1 cellular context compared by ENCODE assay signal in genomic region chr9:133448487-133448972, GRCh38.
TF ChIP-seq lines count a peak whose summit lies in the region.

No MANE protein-coding gene starts in this region.

TF ChIP-seq in HepG2, 621 proteins besides CTCF, POLR2A, EP300 and RAD21 (continued from another document and continues in another):
- no peak for TF ChIP-seq ZNF460 (CRISPR knock-in tag; IDR thresholded peaks at IDR 0.05; ENCODE audit: borderline replicate concordance)
- no peak for TF ChIP-seq ZNF703 (CRISPR knock-in tag; IDR thresholded peaks at IDR 0.05; ENCODE audit: borderline replicate concordance)
- TF ChIP-seq TMF1 (CRISPR knock-in tag; IDR thresholded peaks at IDR 0.05; ENCODE audit: low read depth) = no peak
- TF ChIP-seq SIN3B (IDR thresholded peaks at IDR 0.05; ENCODE audit: low read length) = no peak
- no peak for TF ChIP-seq SP2 (CRISPR knock-in tag; IDR thresholded peaks at IDR 0.05)
- TF ChIP-seq ZNF784 (CRISPR knock-in tag; IDR thresholded peaks at IDR 0.05; ENCODE audit: borderline replicate concordance) = no peak
- TF ChIP-seq, protein P1, sequence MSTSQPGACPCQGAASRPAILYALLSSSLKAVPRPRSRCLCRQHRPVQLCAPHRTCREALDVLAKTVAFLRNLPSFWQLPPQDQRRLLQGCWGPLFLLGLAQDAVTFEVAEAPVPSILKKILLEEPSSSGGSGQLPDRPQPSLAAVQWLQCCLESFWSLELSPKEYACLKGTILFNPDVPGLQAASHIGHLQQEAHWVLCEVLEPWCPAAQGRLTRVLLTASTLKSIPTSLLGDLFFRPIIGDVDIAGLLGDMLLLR (CRISPR knock-in tag; IDR thresholded peaks at IDR 0.05) = no peak
- TF ChIP-seq ZNF44 (CRISPR knock-in tag; IDR thresholded peaks at IDR 0.05) = no peak
- no peak for TF ChIP-seq HOMEZ (CRISPR knock-in tag; IDR thresholded peaks at IDR 0.05; ENCODE audit: low read depth)
- TF ChIP-seq TEAD2 (CRISPR knock-in tag; IDR thresholded peaks at IDR 0.05) = no peak
- no peak for TF ChIP-seq REXO4 (CRISPR knock-in tag; IDR thresholded peaks at IDR 0.05; ENCODE audit: borderline replicate concordance)
- no peak for TF ChIP-seq ZNF12 (CRISPR knock-in tag; IDR thresholded peaks at IDR 0.05)
- no peak for TF ChIP-seq MBD4 (IDR thresholded peaks at IDR 0.05; ENCODE audit: borderline replicate concordance, low read length)
- TF ChIP-seq ZKSCAN1 (IDR thresholded peaks at IDR 0.05; ENCODE audit: low read length) = no peak
- TF ChIP-seq ZKSCAN8 (CRISPR knock-in tag; IDR thresholded peaks at IDR 0.05; ENCODE audit: borderline replicate concordance) = no peak
- TF ChIP-seq, protein P2, sequence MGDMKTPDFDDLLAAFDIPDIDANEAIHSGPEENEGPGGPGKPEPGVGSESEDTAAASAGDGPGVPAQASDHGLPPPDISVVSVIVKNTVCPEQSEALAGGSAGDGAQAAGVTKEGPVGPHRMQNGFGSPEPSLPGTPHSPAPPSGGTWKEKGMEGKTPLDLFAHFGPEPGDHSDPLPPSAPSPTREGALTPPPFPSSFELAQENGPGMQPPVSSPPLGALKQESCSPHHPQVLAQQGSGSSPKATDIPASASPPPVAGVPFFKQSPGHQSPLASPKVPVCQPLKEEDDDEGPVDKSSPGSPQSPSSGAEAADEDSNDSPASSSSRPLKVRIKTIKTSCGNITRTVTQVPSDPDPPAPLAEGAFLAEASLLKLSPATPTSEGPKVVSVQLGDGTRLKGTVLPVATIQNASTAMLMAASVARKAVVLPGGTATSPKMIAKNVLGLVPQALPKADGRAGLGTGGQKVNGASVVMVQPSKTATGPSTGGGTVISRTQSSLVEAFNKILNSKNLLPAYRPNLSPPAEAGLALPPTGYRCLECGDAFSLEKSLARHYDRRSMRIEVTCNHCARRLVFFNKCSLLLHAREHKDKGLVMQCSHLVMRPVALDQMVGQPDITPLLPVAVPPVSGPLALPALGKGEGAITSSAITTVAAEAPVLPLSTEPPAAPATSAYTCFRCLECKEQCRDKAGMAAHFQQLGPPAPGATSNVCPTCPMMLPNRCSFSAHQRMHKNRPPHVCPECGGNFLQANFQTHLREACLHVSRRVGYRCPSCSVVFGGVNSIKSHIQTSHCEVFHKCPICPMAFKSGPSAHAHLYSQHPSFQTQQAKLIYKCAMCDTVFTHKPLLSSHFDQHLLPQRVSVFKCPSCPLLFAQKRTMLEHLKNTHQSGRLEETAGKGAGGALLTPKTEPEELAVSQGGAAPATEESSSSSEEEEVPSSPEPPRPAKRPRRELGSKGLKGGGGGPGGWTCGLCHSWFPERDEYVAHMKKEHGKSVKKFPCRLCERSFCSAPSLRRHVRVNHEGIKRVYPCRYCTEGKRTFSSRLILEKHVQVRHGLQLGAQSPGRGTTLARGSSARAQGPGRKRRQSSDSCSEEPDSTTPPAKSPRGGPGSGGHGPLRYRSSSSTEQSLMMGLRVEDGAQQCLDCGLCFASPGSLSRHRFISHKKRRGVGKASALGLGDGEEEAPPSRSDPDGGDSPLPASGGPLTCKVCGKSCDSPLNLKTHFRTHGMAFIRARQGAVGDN (CRISPR knock-in tag; IDR thresholded peaks at IDR 0.05) = peak; percentile 84
- no peak for TF ChIP-seq SOX5 (CRISPR knock-in tag; IDR thresholded peaks at IDR 0.05; ENCODE audit: borderline replicate concordance)
- TF ChIP-seq ZNF83 (CRISPR knock-in tag; IDR thresholded peaks at IDR 0.05; ENCODE audit: borderline replicate concordance) = no peak
- no peak for TF ChIP-seq ZNF674 (CRISPR knock-in tag; IDR thresholded peaks at IDR 0.05; ENCODE audit: low read depth)
- TF ChIP-seq GMEB2 (CRISPR knock-in tag; IDR thresholded peaks at IDR 0.05; ENCODE audit: low read depth) = no peak
- no peak for TF ChIP-seq ZNF839 (CRISPR knock-in tag; IDR thresholded peaks at IDR 0.05; ENCODE audit: borderline replicate concordance)
- no peak for TF ChIP-seq SALL2 (CRISPR knock-in tag; IDR thresholded peaks at IDR 0.05)
- no peak for TF ChIP-seq ZGPAT (CRISPR knock-in tag; IDR thresholded peaks at IDR 0.05)
- no peak for TF ChIP-seq SMAD1 (CRISPR knock-in tag; IDR thresholded peaks at IDR 0.05; ENCODE audit: borderline replicate concordance, low read depth)
- 0 out of 2 replicates have a peak, but pooled peaks have one; percentile 25 for TF ChIP-seq DRAP1 (CRISPR knock-in tag; IDR thresholded peaks at IDR 0.05)
- TF ChIP-seq, protein P3, sequence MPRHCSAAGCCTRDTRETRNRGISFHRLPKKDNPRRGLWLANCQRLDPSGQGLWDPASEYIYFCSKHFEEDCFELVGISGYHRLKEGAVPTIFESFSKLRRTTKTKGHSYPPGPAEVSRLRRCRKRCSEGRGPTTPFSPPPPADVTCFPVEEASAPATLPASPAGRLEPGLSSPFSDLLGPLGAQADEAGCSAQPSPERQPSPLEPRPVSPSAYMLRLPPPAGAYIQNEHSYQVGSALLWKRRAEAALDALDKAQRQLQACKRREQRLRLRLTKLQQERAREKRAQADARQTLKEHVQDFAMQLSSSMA (CRISPR knock-in tag; IDR thresholded peaks at IDR 0.05) = no peak
- no peak for TF ChIP-seq ZNF652 (CRISPR knock-in tag; IDR thresholded peaks at IDR 0.05; ENCODE audit: borderline replicate concordance, low read depth)
- no peak for TF ChIP-seq ZNF616 (CRISPR knock-in tag; IDR thresholded peaks at IDR 0.05; ENCODE audit: low read depth)
- peak; percentile 45; the same call in 1 of the 2 replicates for TF ChIP-seq MAX (IDR thresholded peaks at IDR 0.05)
- TF ChIP-seq MTERF4 (CRISPR knock-in tag; IDR thresholded peaks at IDR 0.05) = no peak
- TF ChIP-seq, protein P4, sequence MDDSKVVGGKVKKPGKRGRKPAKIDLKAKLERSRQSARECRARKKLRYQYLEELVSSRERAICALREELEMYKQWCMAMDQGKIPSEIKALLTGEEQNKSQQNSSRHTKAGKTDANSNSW (CRISPR knock-in tag; IDR thresholded peaks at IDR 0.05; ENCODE audit: borderline replicate concordance) = no peak
- TF ChIP-seq, protein P5, sequence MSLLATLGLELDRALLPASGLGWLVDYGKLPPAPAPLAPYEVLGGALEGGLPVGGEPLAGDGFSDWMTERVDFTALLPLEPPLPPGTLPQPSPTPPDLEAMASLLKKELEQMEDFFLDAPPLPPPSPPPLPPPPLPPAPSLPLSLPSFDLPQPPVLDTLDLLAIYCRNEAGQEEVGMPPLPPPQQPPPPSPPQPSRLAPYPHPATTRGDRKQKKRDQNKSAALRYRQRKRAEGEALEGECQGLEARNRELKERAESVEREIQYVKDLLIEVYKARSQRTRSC (CRISPR knock-in tag; IDR thresholded peaks at IDR 0.05; ENCODE audit: low read depth) = no peak
- TF ChIP-seq, protein P6, sequence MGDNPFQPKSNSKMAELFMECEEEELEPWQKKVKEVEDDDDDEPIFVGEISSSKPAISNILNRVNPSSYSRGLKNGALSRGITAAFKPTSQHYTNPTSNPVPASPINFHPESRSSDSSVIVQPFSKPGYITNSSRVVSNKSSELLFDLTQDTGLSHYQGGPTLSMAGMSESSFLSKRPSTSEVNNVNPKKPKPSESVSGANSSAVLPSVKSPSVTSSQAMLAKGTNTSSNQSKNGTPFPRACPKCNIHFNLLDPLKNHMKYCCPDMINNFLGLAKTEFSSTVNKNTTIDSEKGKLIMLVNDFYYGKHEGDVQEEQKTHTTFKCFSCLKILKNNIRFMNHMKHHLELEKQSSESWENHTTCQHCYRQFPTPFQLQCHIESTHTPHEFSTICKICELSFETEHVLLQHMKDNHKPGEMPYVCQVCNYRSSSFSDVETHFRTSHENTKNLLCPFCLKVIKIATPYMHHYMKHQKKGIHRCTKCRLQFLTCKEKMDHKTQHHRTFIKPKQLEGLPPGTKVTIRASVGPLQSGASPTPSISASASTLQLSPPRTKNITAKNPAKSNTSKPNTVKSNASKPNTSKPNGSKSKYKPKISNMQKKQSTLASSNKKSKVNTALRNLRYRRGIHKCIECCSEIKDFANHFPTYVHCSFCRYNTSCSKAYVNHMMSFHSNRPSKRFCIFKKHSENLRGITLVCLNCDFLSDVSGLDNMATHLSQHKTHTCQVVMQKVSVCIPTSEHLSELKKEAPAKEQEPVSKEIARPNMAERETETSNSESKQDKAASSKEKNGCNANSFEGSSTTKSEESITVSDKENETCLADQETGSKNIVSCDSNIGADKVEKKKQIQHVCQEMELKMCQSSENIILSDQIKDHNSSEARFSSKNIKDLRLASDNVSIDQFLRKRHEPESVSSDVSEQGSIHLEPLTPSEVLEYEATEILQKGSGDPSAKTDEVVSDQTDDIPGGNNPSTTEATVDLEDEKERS (CRISPR knock-in tag; IDR thresholded peaks at IDR 0.05) = no peak
- TF ChIP-seq MBNL3 (CRISPR knock-in tag; conservative IDR thresholded peaks at IDR 0.05) = no peak
- TF ChIP-seq ZFY (CRISPR knock-in tag; IDR thresholded peaks at IDR 0.05) = peak; percentile 74; the same call in 1 of the 2 replicates
- TF ChIP-seq, protein P7, sequence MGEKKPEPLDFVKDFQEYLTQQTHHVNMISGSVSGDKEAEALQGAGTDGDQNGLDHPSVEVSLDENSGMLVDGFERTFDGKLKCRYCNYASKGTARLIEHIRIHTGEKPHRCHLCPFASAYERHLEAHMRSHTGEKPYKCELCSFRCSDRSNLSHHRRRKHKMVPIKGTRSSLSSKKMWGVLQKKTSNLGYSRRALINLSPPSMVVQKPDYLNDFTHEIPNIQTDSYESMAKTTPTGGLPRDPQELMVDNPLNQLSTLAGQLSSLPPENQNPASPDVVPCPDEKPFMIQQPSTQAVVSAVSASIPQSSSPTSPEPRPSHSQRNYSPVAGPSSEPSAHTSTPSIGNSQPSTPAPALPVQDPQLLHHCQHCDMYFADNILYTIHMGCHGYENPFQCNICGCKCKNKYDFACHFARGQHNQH (CRISPR knock-in tag; IDR thresholded peaks at IDR 0.05) = no peak
- no peak for TF ChIP-seq ATF1 (CRISPR knock-in tag; IDR thresholded peaks at IDR 0.05)
- no peak for TF ChIP-seq SETDB1 (CRISPR knock-in tag; IDR thresholded peaks at IDR 0.05; ENCODE audit: borderline replicate concordance)
- TF ChIP-seq GABPB1 (CRISPR knock-in tag; IDR thresholded peaks at IDR 0.05) = peak; percentile 49; the same call in 1 of the 2 replicates
- TF ChIP-seq ZNF670 (CRISPR knock-in tag; IDR thresholded peaks at IDR 0.05; ENCODE audit: borderline replicate concordance) = no peak
- TF ChIP-seq YY1 (IDR thresholded peaks at IDR 0.05; ENCODE audit: insufficient read depth, insufficient replicate concordance, low read depth, low read length) = peak; percentile 35
- TF ChIP-seq KLF13 (CRISPR knock-in tag; IDR thresholded peaks at IDR 0.05) = no peak
- TF ChIP-seq TAF15 (IDR thresholded peaks at IDR 0.05; ENCODE audit: low read depth, low read length, poor library complexity, severe bottlenecking) = no peak
- no peak for TF ChIP-seq NAIF1 (CRISPR knock-in tag; IDR thresholded peaks at IDR 0.05; ENCODE audit: borderline replicate concordance)
